ENCODE assay signal across 24 cellular contexts in the genomic region with DNA sequence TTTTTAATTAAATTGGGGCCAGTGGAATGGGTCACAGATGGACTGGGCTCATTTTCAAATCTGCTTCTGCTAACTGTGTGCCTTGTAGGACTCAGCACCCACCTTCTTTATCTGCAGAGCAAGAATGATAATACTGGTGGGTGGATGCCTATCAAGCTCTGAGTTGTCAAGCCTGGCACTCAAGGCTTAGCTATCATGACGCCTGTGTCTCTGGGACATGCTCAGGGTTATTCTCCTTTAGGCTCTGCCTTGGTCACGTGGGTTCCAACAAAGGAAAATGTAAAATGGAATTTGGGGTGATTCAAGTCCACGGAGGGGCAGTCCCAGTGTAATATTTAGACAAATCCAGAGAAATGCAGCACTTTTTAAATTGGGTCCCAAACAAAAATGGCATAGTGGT.
"Had no signal": no experiment of that assay in that cellular context is flagged by ENCODE, and none has a peak within 500 bp of the region (broad histone marks: within the 10 kb centered on the region; RNA-seq: fewer than 3 reads in every experiment).

No MANE protein-coding gene starts in this region.

- H3K4me1 Mint-ChIP-seq: activated naive CD8-positive, alpha-beta T cell treated with anti-CD3 and anti-CD28 coated beads, Interleukin-2, amount 50 U/mL, for 24 hours had no signal

- DNase-seq: activated CD4-positive, alpha-beta memory T cell treated with anti-CD3 and anti-CD28 coated beads for 36 hours; activated CD4-positive, alpha-beta T cell treated with anti-CD3 and anti-CD28 coated beads, Interleukin-2, amount 10 ng/mL, durations not matched to agents 7 days and 5 days; activated CD4-positive, CD25-positive, alpha-beta regulatory T cell; activated CD8-positive, alpha-beta memory T cell treated with anti-CD3 and anti-CD28 coated beads for 24 hours; activated effector memory CD4-positive, alpha-beta T cell treated with anti-CD3 and anti-CD28 coated beads, Interleukin-2, amount 50 U/mL, for 16 hours; activated naive CD4-positive, alpha-beta T cell treated with Interleukin-2 at 50 U/mL for 16 hours; activated naive CD8-positive, alpha-beta T cell treated with anti-CD3 and anti-CD28 coated beads, Interleukin-2, amount 50 U/mL, for 24 hours; activated T-cell treated with anti-CD3 and anti-CD28 coated beads, Interleukin-2, amount 50 U/mL, for 4 hours; amniotic stem cell; body of pancreas; central memory CD4-positive, alpha-beta T cell; NCI-H1048; NCI-H146; NCI-H187 treated with DMSO at 0.1 percent for 48 hours; NCI-H2081 treated with DMSO at 0.1 percent for 48 hours; NCI-H446; NCI-H524; RPMI8226; T-cell; T-helper 2 cell; T1000 had no signal

- ATAC-seq: activated naive CD4-positive, alpha-beta T cell treated with anti-CD3 and anti-CD28 coated beads, Interleukin-2, amount 50 U/mL, for 72 hours; activated naive CD8-positive, alpha-beta T cell treated with anti-CD3 and anti-CD28 coated beads, Interleukin-2, amount 50 U/mL, for 24 hours; activated T-cell treated with anti-CD3 and anti-CD28 coated beads, Interleukin-2, amount 50 U/mL, for 4 hours; body of pancreas; Panc1; Right ventricle myocardium inferior; T-cell had no signal

- H3K4me3 Mint-ChIP-seq: activated CD4-positive, alpha-beta memory T cell treated with anti-CD3 and anti-CD28 coated beads for 36 hours; activated CD4-positive, alpha-beta T cell treated with anti-CD3 and anti-CD28 coated beads, Interleukin-2, amount 10 ng/mL, durations not matched to agents 7 days and 5 days; activated naive CD8-positive, alpha-beta T cell treated with anti-CD3 and anti-CD28 coated beads, Interleukin-2, amount 50 U/mL, for 24 hours; activated T-cell treated with anti-CD3 and anti-CD28 coated beads, Interleukin-2, amount 50 U/mL, for 4 hours; T-cell had no signal

- H3K36me3 Mint-ChIP-seq: T-cell had no signal

- H3K9me3 Mint-ChIP-seq: activated CD4-positive, alpha-beta memory T cell treated with anti-CD3 and anti-CD28 coated beads for 36 hours; activated CD4-positive, alpha-beta T cell treated with anti-CD3 and anti-CD28 coated beads, Interleukin-2, amount 10 ng/mL, durations not matched to agents 7 days and 5 days; activated naive CD4-positive, alpha-beta T cell treated with anti-CD3 and anti-CD28 coated beads, Interleukin-2, amount 50 U/mL, for 72 hours; activated naive CD8-positive, alpha-beta T cell treated with anti-CD3 and anti-CD28 coated beads, Interleukin-2, amount 50 U/mL, for 24 hours; activated T-cell treated with anti-CD3 and anti-CD28 coated beads, Interleukin-2, amount 50 U/mL, for 4 hours; T-cell had no signal

- H3K27ac Mint-ChIP-seq: activated CD4-positive, alpha-beta memory T cell treated with anti-CD3 and anti-CD28 coated beads for 36 hours; activated CD4-positive, alpha-beta T cell treated with anti-CD3 and anti-CD28 coated beads, Interleukin-2, amount 10 ng/mL, durations not matched to agents 7 days and 5 days; activated naive CD4-positive, alpha-beta T cell treated with anti-CD3 and anti-CD28 coated beads, Interleukin-2, amount 50 U/mL, for 72 hours; activated naive CD8-positive, alpha-beta T cell treated with anti-CD3 and anti-CD28 coated beads, Interleukin-2, amount 50 U/mL, for 24 hours; T-cell had no signal
